Comparison of ENCODE assay signal across 1 cellular context in the genomic region with DNA sequence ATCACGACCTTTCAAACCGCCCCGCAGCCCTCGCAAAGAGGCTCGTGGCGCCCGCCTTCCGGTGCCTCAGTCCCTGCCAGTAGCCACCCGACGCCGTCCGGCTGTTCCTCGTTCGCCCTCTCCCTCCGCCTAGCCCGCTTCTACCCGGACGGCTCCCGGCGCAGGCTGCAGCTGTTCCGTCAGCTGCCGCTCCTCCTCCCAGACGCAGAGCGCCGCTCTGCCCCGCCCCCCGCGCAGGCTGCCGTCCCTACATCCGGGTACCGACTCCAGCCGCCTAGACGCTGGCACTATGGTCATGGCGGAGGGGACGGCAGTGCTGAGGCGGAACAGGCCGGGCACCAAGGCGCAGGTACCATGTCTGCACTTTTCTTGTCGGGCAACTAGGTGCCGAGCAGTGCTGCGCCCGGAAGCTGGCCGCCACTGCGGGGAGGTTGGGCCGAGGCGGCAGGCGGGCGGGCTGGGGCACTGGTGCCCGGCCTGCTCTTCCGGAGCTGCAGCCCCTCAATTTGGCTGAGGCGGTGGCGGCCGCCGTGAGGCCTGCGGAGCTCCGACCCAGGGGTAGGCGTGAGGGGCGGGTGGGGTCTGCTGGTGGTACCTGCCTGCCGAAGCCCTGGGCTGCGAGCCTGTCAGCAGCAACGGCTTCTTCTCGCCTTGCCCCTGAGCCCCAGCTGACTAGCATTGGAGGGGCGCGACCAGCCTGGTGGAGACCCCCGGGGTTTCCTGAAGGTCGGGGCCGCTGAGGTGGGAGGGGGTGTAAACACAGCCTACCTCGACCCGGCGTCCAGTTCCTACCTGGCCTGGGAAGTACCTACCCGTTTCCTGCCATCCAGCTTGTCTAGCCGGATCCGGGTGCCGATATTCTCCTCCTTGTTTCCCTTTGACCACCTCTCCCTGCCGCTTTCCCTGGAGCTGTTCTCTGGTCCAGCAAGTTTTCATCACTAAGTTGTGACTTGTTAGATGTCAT.
TF ChIP-seq lines count a peak whose summit lies in the region.

A gene (plus strand): TSS at position 269 of the 964 bp plus-strand sequence. CDS start 21 bp downstream, at position 290.

TF ChIP-seq in K562, 482 proteins besides CTCF, POLR2A, EP300 and RAD21 (continued from another document and continues in another):
- TF ChIP-seq, protein P1, sequence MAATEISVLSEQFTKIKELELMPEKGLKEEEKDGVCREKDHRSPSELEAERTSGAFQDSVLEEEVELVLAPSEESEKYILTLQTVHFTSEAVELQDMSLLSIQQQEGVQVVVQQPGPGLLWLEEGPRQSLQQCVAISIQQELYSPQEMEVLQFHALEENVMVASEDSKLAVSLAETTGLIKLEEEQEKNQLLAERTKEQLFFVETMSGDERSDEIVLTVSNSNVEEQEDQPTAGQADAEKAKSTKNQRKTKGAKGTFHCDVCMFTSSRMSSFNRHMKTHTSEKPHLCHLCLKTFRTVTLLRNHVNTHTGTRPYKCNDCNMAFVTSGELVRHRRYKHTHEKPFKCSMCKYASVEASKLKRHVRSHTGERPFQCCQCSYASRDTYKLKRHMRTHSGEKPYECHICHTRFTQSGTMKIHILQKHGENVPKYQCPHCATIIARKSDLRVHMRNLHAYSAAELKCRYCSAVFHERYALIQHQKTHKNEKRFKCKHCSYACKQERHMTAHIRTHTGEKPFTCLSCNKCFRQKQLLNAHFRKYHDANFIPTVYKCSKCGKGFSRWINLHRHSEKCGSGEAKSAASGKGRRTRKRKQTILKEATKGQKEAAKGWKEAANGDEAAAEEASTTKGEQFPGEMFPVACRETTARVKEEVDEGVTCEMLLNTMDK (IDR thresholded peaks at IDR 0.05; ENCODE audit: borderline replicate concordance, insufficient read depth, low read depth, low read length, poor library complexity, severe bottlenecking): no peak
- TF ChIP-seq ETS2 (tag; IDR thresholded peaks at IDR 0.05; ENCODE audit: borderline replicate concordance, poor library complexity, severe bottlenecking): no peak
- TF ChIP-seq KLF6 (CRISPR knock-in tag; IDR thresholded peaks at IDR 0.05; ENCODE audit: borderline replicate concordance): peak; percentile 19; the same call in 1 of the 2 replicates
- TF ChIP-seq HNRNPLL (IDR thresholded peaks at IDR 0.05; ENCODE audit: low read depth, low read length, poor library complexity, severe bottlenecking): peak; percentile 80
- peak; percentile 16; the same call in 1 of the 2 replicates for TF ChIP-seq ZNF384 (IDR thresholded peaks at IDR 0.05; ENCODE audit: low read depth, low read length)
- no peak for TF ChIP-seq NFYB (IDR thresholded peaks at IDR 0.05; ENCODE audit: extremely low read depth, insufficient read length)
- no peak for TF ChIP-seq NFE2L1 (tag; IDR thresholded peaks at IDR 0.05; ENCODE audit: borderline replicate concordance, low read depth)
- TF ChIP-seq C11orf30 (IDR thresholded peaks at IDR 0.05; ENCODE audit: low read depth): no peak
- TF ChIP-seq SLC30A9 (CRISPR knock-in tag; IDR thresholded peaks at IDR 0.05): no peak
- TF ChIP-seq, protein P2, sequence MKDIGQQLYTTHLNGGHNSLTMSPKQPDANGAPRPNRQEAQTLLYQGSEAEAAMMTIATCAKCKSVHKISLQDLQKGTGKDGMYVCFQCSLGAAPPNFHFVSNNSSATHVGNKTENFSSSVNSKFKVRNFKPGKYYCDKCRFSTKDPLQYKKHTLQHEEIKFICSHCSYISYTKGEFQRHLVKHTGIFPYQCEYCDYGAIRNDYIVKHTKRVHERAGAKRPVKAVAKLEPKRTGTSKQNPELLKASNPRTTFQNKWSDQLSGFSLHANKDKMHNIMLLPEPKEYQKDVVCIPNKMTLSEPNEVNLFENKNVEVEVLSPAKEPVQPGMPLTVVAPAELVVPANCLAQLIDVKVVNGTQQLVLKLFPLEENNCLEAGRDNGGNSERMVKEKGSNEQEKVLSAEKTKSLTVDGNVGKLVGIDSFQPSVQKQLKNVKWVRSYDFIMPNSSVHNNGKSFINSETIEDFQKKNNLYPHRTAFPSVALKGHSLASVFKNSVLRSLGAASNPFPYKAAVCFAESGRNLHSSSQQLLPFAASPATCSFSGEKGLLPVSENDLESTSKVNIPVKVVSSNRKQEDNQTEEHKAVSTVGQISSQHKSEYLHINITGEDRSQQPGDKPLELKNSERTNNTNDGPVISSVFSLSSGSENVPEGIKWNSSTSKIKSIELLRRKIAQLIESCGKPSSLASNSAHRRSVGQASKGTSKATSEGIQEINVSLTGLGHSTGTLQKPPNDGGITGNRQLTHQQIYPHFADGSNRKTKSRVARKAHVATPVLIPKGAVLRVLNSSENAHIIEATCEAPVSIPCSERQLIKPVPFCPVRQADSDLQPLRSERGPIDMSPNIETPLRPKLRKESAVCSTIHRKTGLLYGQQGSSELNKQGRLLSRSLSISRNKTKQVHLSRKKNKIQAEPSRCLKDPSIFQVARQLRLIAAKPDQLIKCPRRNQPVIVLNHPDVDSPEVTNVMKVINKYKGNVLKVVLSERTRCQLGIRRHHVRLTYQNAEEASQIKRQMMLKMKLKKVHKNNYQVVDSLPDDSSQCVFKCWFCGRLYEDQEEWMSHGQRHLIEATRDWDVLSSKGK (CRISPR knock-in tag; IDR thresholded peaks at IDR 0.05): no peak
- TF ChIP-seq, protein P3, sequence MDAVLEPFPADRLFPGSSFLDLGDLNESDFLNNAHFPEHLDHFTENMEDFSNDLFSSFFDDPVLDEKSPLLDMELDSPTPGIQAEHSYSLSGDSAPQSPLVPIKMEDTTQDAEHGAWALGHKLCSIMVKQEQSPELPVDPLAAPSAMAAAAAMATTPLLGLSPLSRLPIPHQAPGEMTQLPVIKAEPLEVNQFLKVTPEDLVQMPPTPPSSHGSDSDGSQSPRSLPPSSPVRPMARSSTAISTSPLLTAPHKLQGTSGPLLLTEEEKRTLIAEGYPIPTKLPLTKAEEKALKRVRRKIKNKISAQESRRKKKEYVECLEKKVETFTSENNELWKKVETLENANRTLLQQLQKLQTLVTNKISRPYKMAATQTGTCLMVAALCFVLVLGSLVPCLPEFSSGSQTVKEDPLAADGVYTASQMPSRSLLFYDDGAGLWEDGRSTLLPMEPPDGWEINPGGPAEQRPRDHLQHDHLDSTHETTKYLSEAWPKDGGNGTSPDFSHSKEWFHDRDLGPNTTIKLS (IDR thresholded peaks at IDR 0.05; ENCODE audit: borderline replicate concordance, low read depth): peak; percentile 55; the same call in 1 of the 2 replicates
- TF ChIP-seq ZNF121 (CRISPR knock-in tag; conservative IDR thresholded peaks at IDR 0.05): no peak
- TF ChIP-seq, protein P4, sequence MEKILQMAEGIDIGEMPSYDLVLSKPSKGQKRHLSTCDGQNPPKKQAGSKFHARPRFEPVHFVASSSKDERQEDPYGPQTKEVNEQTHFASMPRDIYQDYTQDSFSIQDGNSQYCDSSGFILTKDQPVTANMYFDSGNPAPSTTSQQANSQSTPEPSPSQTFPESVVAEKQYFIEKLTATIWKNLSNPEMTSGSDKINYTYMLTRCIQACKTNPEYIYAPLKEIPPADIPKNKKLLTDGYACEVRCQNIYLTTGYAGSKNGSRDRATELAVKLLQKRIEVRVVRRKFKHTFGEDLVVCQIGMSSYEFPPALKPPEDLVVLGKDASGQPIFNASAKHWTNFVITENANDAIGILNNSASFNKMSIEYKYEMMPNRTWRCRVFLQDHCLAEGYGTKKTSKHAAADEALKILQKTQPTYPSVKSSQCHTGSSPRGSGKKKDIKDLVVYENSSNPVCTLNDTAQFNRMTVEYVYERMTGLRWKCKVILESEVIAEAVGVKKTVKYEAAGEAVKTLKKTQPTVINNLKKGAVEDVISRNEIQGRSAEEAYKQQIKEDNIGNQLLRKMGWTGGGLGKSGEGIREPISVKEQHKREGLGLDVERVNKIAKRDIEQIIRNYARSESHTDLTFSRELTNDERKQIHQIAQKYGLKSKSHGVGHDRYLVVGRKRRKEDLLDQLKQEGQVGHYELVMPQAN (IDR thresholded peaks at IDR 0.05; ENCODE audit: borderline replicate concordance): no peak
- no peak for TF ChIP-seq TCF7 (IDR thresholded peaks at IDR 0.05; ENCODE audit: borderline replicate concordance)
- TF ChIP-seq, protein P5, sequence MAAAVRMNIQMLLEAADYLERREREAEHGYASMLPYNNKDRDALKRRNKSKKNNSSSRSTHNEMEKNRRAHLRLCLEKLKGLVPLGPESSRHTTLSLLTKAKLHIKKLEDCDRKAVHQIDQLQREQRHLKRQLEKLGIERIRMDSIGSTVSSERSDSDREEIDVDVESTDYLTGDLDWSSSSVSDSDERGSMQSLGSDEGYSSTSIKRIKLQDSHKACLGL (CRISPR knock-in tag; IDR thresholded peaks at IDR 0.05; ENCODE audit: borderline replicate concordance, poor library complexity, severe bottlenecking): no peak
- TF ChIP-seq, protein P6, sequence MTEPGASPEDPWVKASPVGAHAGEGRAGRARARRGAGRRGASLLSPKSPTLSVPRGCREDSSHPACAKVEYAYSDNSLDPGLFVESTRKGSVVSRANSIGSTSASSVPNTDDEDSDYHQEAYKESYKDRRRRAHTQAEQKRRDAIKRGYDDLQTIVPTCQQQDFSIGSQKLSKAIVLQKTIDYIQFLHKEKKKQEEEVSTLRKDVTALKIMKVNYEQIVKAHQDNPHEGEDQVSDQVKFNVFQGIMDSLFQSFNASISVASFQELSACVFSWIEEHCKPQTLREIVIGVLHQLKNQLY (CRISPR knock-in tag; conservative IDR thresholded peaks at IDR 0.05): no peak
- 0 out of 2 replicates have a peak, but pooled peaks have one; percentile 49 for TF ChIP-seq FOXJ2 (tag; IDR thresholded peaks at IDR 0.05)
- no peak for TF ChIP-seq CBFB (CRISPR knock-in tag; IDR thresholded peaks at IDR 0.05)
- TF ChIP-seq COPS2 (conservative IDR thresholded peaks at IDR 0.05): no peak
- TF ChIP-seq ZNF3 (CRISPR knock-in tag; IDR thresholded peaks at IDR 0.05): no peak
- no peak for TF ChIP-seq ZNF274 (IDR thresholded peaks at IDR 0.05; ENCODE audit: borderline replicate concordance, low read depth, low read length)
- TF ChIP-seq, protein P7, sequence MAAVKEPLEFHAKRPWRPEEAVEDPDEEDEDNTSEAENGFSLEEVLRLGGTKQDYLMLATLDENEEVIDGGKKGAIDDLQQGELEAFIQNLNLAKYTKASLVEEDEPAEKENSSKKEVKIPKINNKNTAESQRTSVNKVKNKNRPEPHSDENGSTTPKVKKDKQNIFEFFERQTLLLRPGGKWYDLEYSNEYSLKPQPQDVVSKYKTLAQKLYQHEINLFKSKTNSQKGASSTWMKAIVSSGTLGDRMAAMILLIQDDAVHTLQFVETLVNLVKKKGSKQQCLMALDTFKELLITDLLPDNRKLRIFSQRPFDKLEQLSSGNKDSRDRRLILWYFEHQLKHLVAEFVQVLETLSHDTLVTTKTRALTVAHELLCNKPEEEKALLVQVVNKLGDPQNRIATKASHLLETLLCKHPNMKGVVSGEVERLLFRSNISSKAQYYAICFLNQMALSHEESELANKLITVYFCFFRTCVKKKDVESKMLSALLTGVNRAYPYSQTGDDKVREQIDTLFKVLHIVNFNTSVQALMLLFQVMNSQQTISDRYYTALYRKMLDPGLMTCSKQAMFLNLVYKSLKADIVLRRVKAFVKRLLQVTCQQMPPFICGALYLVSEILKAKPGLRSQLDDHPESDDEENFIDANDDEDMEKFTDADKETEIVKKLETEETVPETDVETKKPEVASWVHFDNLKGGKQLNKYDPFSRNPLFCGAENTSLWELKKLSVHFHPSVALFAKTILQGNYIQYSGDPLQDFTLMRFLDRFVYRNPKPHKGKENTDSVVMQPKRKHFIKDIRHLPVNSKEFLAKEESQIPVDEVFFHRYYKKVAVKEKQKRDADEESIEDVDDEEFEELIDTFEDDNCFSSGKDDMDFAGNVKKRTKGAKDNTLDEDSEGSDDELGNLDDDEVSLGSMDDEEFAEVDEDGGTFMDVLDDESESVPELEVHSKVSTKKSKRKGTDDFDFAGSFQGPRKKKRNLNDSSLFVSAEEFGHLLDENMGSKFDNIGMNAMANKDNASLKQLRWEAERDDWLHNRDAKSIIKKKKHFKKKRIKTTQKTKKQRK (IDR thresholded peaks at IDR 0.05; ENCODE audit: borderline replicate concordance, low read depth, low read length): no peak
- no peak for TF ChIP-seq RBM34 (IDR thresholded peaks at IDR 0.05; ENCODE audit: borderline replicate concordance, insufficient read depth, low read length)
- TF ChIP-seq FOXJ3 (CRISPR knock-in tag; IDR thresholded peaks at IDR 0.05): no peak
- TF ChIP-seq ILF3 (IDR thresholded peaks at IDR 0.05; ENCODE audit: borderline replicate concordance): peak; percentile 72; the same call in 1 of the 2 replicates
- no peak for TF ChIP-seq SMARCB1 (IDR thresholded peaks at IDR 0.05; ENCODE audit: insufficient read length, low read depth)
- TF ChIP-seq ETV6 (IDR thresholded peaks at IDR 0.05; ENCODE audit: borderline replicate concordance in 1 of 2, low read depth in 2 of 2, low read length in 1 of 2): no peak
- TF ChIP-seq ETV6 (CRISPR knock-in tag; IDR thresholded peaks at IDR 0.05; ENCODE audit: borderline replicate concordance): peak; percentile 35; the same call in 1 of the 2 replicates
- TF ChIP-seq, protein P8, sequence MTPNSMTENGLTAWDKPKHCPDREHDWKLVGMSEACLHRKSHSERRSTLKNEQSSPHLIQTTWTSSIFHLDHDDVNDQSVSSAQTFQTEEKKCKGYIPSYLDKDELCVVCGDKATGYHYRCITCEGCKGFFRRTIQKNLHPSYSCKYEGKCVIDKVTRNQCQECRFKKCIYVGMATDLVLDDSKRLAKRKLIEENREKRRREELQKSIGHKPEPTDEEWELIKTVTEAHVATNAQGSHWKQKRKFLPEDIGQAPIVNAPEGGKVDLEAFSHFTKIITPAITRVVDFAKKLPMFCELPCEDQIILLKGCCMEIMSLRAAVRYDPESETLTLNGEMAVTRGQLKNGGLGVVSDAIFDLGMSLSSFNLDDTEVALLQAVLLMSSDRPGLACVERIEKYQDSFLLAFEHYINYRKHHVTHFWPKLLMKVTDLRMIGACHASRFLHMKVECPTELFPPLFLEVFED (CRISPR knock-in tag; conservative IDR thresholded peaks at IDR 0.05): no peak
- TF ChIP-seq TAF7 (tag; IDR thresholded peaks at IDR 0.05): peak; percentile 75
- TF ChIP-seq DACH1 (IDR thresholded peaks at IDR 0.05; ENCODE audit: partially characterized antibody): peak; percentile 81
- TF ChIP-seq NR2C1 (IDR thresholded peaks at IDR 0.05): no peak
- TF ChIP-seq NR2C1 (tag; IDR thresholded peaks at IDR 0.05): no peak
- TF ChIP-seq, protein P9, sequence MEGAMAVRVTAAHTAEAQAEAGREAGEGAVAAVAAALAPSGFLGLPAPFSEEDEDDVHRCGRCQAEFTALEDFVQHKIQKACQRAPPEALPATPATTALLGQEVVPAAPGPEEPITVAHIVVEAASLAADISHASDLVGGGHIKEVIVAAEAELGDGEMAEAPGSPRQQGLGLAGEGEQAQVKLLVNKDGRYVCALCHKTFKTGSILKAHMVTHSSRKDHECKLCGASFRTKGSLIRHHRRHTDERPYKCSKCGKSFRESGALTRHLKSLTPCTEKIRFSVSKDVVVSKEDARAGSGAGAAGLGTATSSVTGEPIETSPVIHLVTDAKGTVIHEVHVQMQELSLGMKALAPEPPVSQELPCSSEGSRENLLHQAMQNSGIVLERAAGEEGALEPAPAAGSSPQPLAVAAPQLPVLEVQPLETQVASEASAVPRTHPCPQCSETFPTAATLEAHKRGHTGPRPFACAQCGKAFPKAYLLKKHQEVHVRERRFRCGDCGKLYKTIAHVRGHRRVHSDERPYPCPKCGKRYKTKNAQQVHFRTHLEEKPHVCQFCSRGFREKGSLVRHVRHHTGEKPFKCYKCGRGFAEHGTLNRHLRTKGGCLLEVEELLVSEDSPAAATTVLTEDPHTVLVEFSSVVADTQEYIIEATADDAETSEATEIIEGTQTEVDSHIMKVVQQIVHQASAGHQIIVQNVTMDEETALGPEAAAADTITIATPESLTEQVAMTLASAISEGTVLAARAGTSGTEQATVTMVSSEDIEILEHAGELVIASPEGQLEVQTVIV (CRISPR knock-in tag; IDR thresholded peaks at IDR 0.05; ENCODE audit: borderline replicate concordance): no peak
- no peak; the same call in 1 of the 2 replicates for TF ChIP-seq CHD2 (IDR thresholded peaks at IDR 0.05; ENCODE audit: low read depth, low read length)
- TF ChIP-seq ZNF212 (CRISPR knock-in tag; IDR thresholded peaks at IDR 0.05): no peak
- 0 out of 2 replicates have a peak, but pooled peaks have one; percentile 3 for TF ChIP-seq SPI1 (IDR thresholded peaks at IDR 0.05; ENCODE audit: borderline replicate concordance, low read depth, low read length)
- TF ChIP-seq THRAP3 (IDR thresholded peaks at IDR 0.05; ENCODE audit: borderline replicate concordance): no peak
